Comparison of ENCODE assay signal across 21 cellular contexts in the genomic region with DNA sequence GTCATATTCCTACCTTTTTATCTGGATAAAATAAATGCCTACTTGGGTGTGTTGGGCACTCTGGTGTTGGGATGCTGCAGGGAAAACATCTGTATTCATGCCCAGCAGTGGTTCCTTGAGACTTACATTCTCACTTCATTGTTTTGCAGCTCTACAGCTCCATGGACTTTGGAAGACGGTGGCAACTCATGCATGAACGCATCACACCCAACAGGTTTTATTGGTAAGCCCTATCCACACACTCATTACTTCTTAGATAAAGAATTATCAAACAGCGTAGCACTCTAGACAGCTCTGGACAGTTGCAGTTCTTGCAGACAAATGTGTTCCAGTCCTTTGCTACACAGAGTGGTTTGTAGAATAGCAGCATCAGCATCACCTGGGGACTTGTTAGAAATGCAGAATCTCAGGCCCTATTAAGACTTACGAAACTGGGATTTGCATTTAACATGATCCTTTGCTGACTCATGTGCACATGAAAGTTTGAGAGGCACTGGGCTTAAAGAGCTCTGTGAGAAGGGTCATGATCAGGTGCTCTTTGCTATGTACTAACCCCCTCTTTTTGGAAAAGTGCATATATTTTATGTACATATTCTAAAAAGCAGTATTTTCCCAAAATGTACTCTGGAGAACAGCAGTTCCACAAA.
"Had no signal": no experiment of that assay in that cellular context is flagged by ENCODE, and none has a peak within 500 bp of the region (broad histone marks: within the 10 kb centered on the region; RNA-seq: fewer than 3 reads in every experiment).

No MANE protein-coding gene starts in this region.

- H3K4me2 ChIP-seq: SK-N-SH had no signal

- H3K9me3 ChIP-seq: SK-N-SH had no signal

- H3K9ac ChIP-seq: SK-N-SH had no signal

- DNase-seq: KBM-7; NCI-H1092; NCI-H1417; NCI-H1436 treated with DMSO at 0.1 percent for 48 hours; NCI-H1694; NCI-H187 treated with DMSO at 0.1 percent for 48 hours; NCI-H2029 treated with DMSO at 0.1 percent for 48 hours; NCI-H2171 treated with DMSO at 0.1 percent for 48 hours; NCI-H345; NCI-H446 treated with DMSO at 0.1 percent for 48 hours; NCI-H510A treated with DMSO at 0.1 percent for 48 hours; NCI-H526 treated with DMSO at 0.1 percent for 48 hours; NCI-H748 treated with DMSO at 0.1 percent for 48 hours; NK-92 treated with Interleukin-12 subunit alpha and Interleukin-12 subunit beta, amount 100 ng/mL, for 24 hours; PC-3; SHP77; SK-N-SH; SW 1271; T-helper 1 cell had no signal

- H3K27ac ChIP-seq: RWPE1 had no signal

- ATAC-seq: Panc1, PC-3 had no signal
